12 cellular contexts compared by ENCODE assay signal in the genomic region with DNA sequence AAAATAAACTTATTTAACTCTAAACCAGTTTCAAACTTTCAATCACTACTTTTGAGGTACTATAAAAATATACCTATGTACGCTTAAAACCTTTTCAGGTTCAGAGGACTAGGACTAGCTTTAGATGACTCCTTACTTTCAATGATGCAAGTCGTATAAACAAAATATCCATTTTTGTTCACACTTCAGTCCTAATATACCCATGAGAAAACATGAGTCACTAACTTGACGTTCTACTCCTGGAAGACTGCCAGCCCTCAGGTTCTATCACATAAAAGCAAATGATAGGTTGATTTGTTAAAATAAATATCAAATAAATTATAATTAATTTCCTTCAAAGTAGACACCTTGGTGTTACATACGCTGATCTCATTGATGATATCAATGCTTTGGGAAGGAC. TPM values are rescaled to one million over a fixed set of nuclear protein-coding genes. Genes with fewer than 3 reads are reported as not detected.
A peak's percentile ranks its signal among the peaks of the same experiment; 100 is the strongest.
DNase-seq lines count a peak whose midpoint lies in the region; ATAC-seq, FAIRE-seq and TF ChIP-seq lines count a peak whose summit lies in the region.
"Had no signal": no experiment of that assay in that cellular context is flagged by ENCODE, and none has a peak within 500 bp of the region (broad histone marks: within the 10 kb centered on the region; RNA-seq: fewer than 3 reads in every experiment).

No MANE protein-coding gene starts in this region.

- H3K36me3 ChIP-seq in breast epithelium (no peaks in the 10 kb centered on the region), RWPE2 (ENCODE audit: low read depth) (no peaks in the 10 kb centered on the region), neuronal stem cell (replicated peaks in 1 of 2; ENCODE audit: control insufficient read depth in 2 of 2, insufficient read depth in 2 of 2, low read length in 2 of 2) (no peaks in the 10 kb centered on the region)
- H3K36me3 ChIP-seq: WERI-Rb-1 had no signal

- H3K14ac ChIP-seq in neuronal stem cell (ENCODE audit: low read length): no peak overlapping the region

- TF ChIP-seq POLR2A in breast epithelium (IDR thresholded peaks at IDR 0.05): no peak

- no peak overlapping the region for H3K27ac ChIP-seq in breast epithelium
- no peak overlapping the region for H3K27ac ChIP-seq in RWPE2 (ENCODE audit: poor library complexity, severe bottlenecking)
- no peak overlapping the region for H3K27ac ChIP-seq in neuronal stem cell (replicated peaks; ENCODE audit: low read length)
- H3K27ac ChIP-seq: WERI-Rb-1 had no signal

- H3K4ac ChIP-seq in neuronal stem cell (ENCODE audit: low read length): no peak overlapping the region

- FAIRE-seq in HTR-8/SVneo (lab: Jason Lieb, UNC): no peak

- no peaks in the 10 kb centered on the region for H3K79me1 ChIP-seq in neuronal stem cell (ENCODE audit: low read depth, low read length)

- no peak overlapping the region for H3K23ac ChIP-seq in neuronal stem cell (ENCODE audit: low read depth, low read length, poor library complexity)

- no peak overlapping the region for H3K4me2 ChIP-seq in neuronal stem cell (ENCODE audit: insufficient read depth, low read length, poor library complexity, severe bottlenecking)

- H2BK12ac ChIP-seq in neuronal stem cell (ENCODE audit: low read length): no peak overlapping the region

- peak overlapping the region; percentile 85 for H3K27ac Mint-ChIP-seq in MCF 10A (ENCODE audit: low read depth, unreplicated experiment)
- H3K27ac Mint-ChIP-seq: memory B cell; stimulated activated memory B cell treated with anti-CD40 and anti-IgM and Interleukin-4, amounts not matched to agents 10 μg/mL and 1 μg/mL and 100 μg/mL, for 72 hours had no signal

- no peak overlapping the region for H4K8ac ChIP-seq in neuronal stem cell (ENCODE audit: low read depth, low read length)

- no peaks in the 10 kb centered on the region for H3K9me3 Mint-ChIP-seq in MCF 10A (ENCODE audit: unreplicated experiment)
- H3K9me3 Mint-ChIP-seq: memory B cell; stimulated activated memory B cell treated with anti-CD40 and anti-IgM and Interleukin-4, amounts not matched to agents 10 μg/mL and 1 μg/mL and 100 μg/mL, for 72 hours had no signal

- DNase-seq in MCF 10A (ENCODE audit: unreplicated experiment) (peak; percentile 93), breast epithelium (ENCODE audit: low spot score in 2 of 2) (no peak), RWPE2 (ENCODE audit: low spot score) (peak; percentile 66), fibroblast of the aortic adventitia (ENCODE audit: low read depth) (peak; percentile 75), neuronal stem cell (ENCODE audit: low spot score) (no peak), HTR-8/SVneo (ENCODE audit: insufficient read length, low spot score) (no peak)
- DNase-seq: NCI-H446, WERI-Rb-1 had no signal

- no peak overlapping the region for H4K91ac ChIP-seq in neuronal stem cell (ENCODE audit: low read depth, low read length, poor library complexity)

- no peak overlapping the region for H2AFZ ChIP-seq in neuronal stem cell (ENCODE audit: low read length)

- H2BK15ac ChIP-seq in neuronal stem cell (ENCODE audit: low read length): no peak overlapping the region

- H3K27me3 Mint-ChIP-seq in MCF 10A (ENCODE audit: insufficient read depth, unreplicated experiment): no peaks in the 10 kb centered on the region
- H3K27me3 Mint-ChIP-seq: stimulated activated memory B cell treated with anti-CD40 and anti-IgM and Interleukin-4, amounts not matched to agents 10 μg/mL and 1 μg/mL and 100 μg/mL, for 72 hours had no signal

- WGBS in neuronal stem cell (ENCODE audit: extremely low coverage in 2 of 2, insufficient read length in 2 of 2, insufficient replicate concordance in 1 of 2), 2 donors: no CpG with 5 or more reads among the region's 4 CpGs

- peaks cover 7% of the 10 kb centered on the region for H3K4me1 Mint-ChIP-seq in MCF 10A (ENCODE audit: insufficient read depth, unreplicated experiment)
- H3K4me1 Mint-ChIP-seq: memory B cell; stimulated activated memory B cell treated with anti-CD40 and anti-IgM and Interleukin-4, amounts not matched to agents 10 μg/mL and 1 μg/mL and 100 μg/mL, for 72 hours had no signal

- intact Hi-C loops in MCF 10A (cut with micrococcal nuclease): no loop called here
- intact Hi-C loops in breast epithelium (cut with DNase I; ENCODE audit: low total_unique reads): no loop called here

- no peak overlapping the region for H3K4me3 Mint-ChIP-seq in MCF 10A (ENCODE audit: unreplicated experiment)
- H3K4me3 Mint-ChIP-seq: memory B cell; stimulated activated memory B cell treated with anti-CD40 and anti-IgM and Interleukin-4, amounts not matched to agents 10 μg/mL and 1 μg/mL and 100 μg/mL, for 72 hours had no signal

- no peaks in the 10 kb centered on the region for H3K9me3 ChIP-seq in breast epithelium
- no peaks in the 10 kb centered on the region for H3K9me3 ChIP-seq in RWPE2 (ENCODE audit: severe bottlenecking)
- H3K9me3 ChIP-seq in neuronal stem cell (replicated peaks in 1 of 2; ENCODE audit: control insufficient read depth in 2 of 2, insufficient read depth in 1 of 2, low read depth in 1 of 2, low read length in 2 of 2): no peaks in the 10 kb centered on the region

- H2BK120ac ChIP-seq in neuronal stem cell (ENCODE audit: low read depth, low read length): no peak overlapping the region

- POLR2A ChIA-PET in MCF 10A (lab: Yijun Ruan, JAX): interaction anchor here (1.0 to 3.3 kb wide), 5 partner anchors 9 to 39 kb away, joined by 3 to 21 read pairs (median 6); a partner anchor contains a TSS

- no peak for TF ChIP-seq CTCF in MCF 10A (IDR thresholded peaks at IDR 0.05; ENCODE audit: unreplicated experiment)
- no peak for TF ChIP-seq CTCF in breast epithelium (IDR thresholded peaks at IDR 0.05)
- no peak for TF ChIP-seq CTCF in RWPE2 (IDR thresholded peaks at IDR 0.05; ENCODE audit: poor library complexity, severe bottlenecking)
- no peak for TF ChIP-seq CTCF in fibroblast of the aortic adventitia (IDR thresholded peaks at IDR 0.05; ENCODE audit: insufficient read depth, low read length)

- no peak overlapping the region for H3K4me3 ChIP-seq in breast epithelium
- no peak overlapping the region for H3K4me3 ChIP-seq in RWPE2 (ENCODE audit: severe bottlenecking)
- no peak overlapping the region for H3K4me3 ChIP-seq in fibroblast of the aortic adventitia (ENCODE audit: low read depth, low read length)
- H3K4me3 ChIP-seq in neuronal stem cell (ENCODE audit: low read length in 2 of 2): no peak overlapping the region

- H3K36me3 Mint-ChIP-seq in MCF 10A (ENCODE audit: insufficient read depth, unreplicated experiment): no peaks in the 10 kb centered on the region
- H3K36me3 Mint-ChIP-seq: memory B cell; stimulated activated memory B cell treated with anti-CD40 and anti-IgM and Interleukin-4, amounts not matched to agents 10 μg/mL and 1 μg/mL and 100 μg/mL, for 72 hours had no signal

- H3K18ac ChIP-seq in neuronal stem cell (ENCODE audit: low read length): no peak overlapping the region

- no peaks in the 10 kb centered on the region for H3K4me1 ChIP-seq in breast epithelium
- peaks cover 11% of the 10 kb centered on the region for H3K4me1 ChIP-seq in RWPE2 (ENCODE audit: insufficient read depth, poor library complexity, severe bottlenecking)
- peaks cover 0 to 5% of the 10 kb centered on the region in 2 donors for H3K4me1 ChIP-seq in neuronal stem cell (ENCODE audit: control insufficient read depth in 2 of 2, insufficient read depth in 1 of 2, low read depth in 1 of 2, low read length in 2 of 2)

- no peak overlapping the region for H2BK5ac ChIP-seq in neuronal stem cell (ENCODE audit: low read length)

- no TSS peak for BruUV-seq in MCF 10A (replicated peaks; lab: Mats Ljungman, UMichigan)

- H2AK5ac ChIP-seq in neuronal stem cell (ENCODE audit: low read depth, low read length): no peak overlapping the region

- H3K27me3 ChIP-seq in breast epithelium (no peaks in the 10 kb centered on the region), RWPE2 (ENCODE audit: insufficient read depth, poor library complexity, severe bottlenecking) (no peaks in the 10 kb centered on the region), neuronal stem cell (ENCODE audit: control insufficient read depth in 3 of 3, insufficient read depth in 3 of 3, low read depth in 1 of 3, low read length in 3 of 3) (no peaks in the 10 kb centered on the region)

- ATAC-seq in RWPE2 (ENCODE audit: low read depth) (peak; percentile 92), GM18520 (IDR thresholded peaks at IDR 0.05; ENCODE audit: unreplicated experiment) (no peak), HG02884 (IDR thresholded peaks at IDR 0.05; ENCODE audit: unreplicated experiment) (no peak)
- ATAC-seq: stimulated activated memory B cell treated with anti-CD40 and anti-IgM and Interleukin-4, amounts not matched to agents 10 μg/mL and 1 μg/mL and 100 μg/mL, for 72 hours had no signal

- H3K9ac ChIP-seq in neuronal stem cell (ENCODE audit: low read depth, low read length, poor library complexity): no peak overlapping the region

- CTCF ChIA-PET in MCF 10A (lab: Yijun Ruan, JAX): interaction anchor here (0.5 to 2.4 kb wide), 5 partner anchors 10 to 84 kb away, joined by 3 to 11 read pairs (median 5); a partner anchor contains a TSS

RNA-seq across cellular contexts. Expression of a gene that starts 10.6 kb away (rescaled TPM):
- 19.8 and 60.2 TPM in 2 replicates for total RNA-seq in MCF 10A (2022)
- 10 to 100 TPM in 2 of 3 donors, 1 to 10 TPM in 1; 1.6 to 12.3 (median 10.2) TPM for total RNA-seq in breast epithelium
- 4.0 and 15.6 TPM in 2 replicates for total RNA-seq in fibroblast of the aortic adventitia (ENCODE audit: low replicate concordance)
- polyA plus RNA-seq in neuronal stem cell (2013, experiment 1 of 2): 3.1 TPM
- polyA plus RNA-seq in neuronal stem cell (2013, experiment 2 of 2): 2.9 TPM

Comparison
In these comparisons a context has a peak if more than half of its experiments do, and no peak if none do; other contexts are left out.
1. DNase-seq: peak in MCF 10A (single experiment), RWPE2 (single experiment) and fibroblast of the aortic adventitia (single experiment); none in breast epithelium (0 of 2), neuronal stem cell (single experiment) and HTR-8/SVneo (single experiment).